In genomic region chrX:3280706-3281105, GRCh38 we compare ENCODE assay signal across 26 cellular contexts.
"Had no signal": no experiment of that assay in that cellular context is flagged by ENCODE, and none has a peak within 500 bp of the region (broad histone marks: within the 10 kb centered on the region; RNA-seq: fewer than 3 reads in every experiment).

No MANE protein-coding gene starts in this region.

- H3K4me2 ChIP-seq: smooth muscle cell had no signal

- H3K4me1 ChIP-seq: left ventricle myocardium inferior, pancreas, prostate gland, sigmoid colon, testis, thyroid gland, transverse colon, upper lobe of left lung, vagina had no signal

- H3K27me3 Mint-ChIP-seq: stimulated activated memory B cell treated with anti-CD40 and anti-IgM and Interleukin-4, amounts not matched to agents 10 μg/mL and 1 μg/mL and 100 μg/mL, for 72 hours; stimulated activated naive CD8-positive, alpha-beta T cell treated with anti-CD3 and anti-CD28 coated beads, Interleukin-15, amount 100 ng/mL, for 72 hours had no signal

- H3K36me3 ChIP-seq: left ventricle myocardium inferior, pancreas, prostate gland, sigmoid colon, thyroid gland, transverse colon, upper lobe of left lung, vagina had no signal

- H3K9me3 ChIP-seq: pancreas, prostate gland, testis, thyroid gland, transverse colon, vagina had no signal

- H3K4me3 ChIP-seq: left ventricle myocardium inferior, lung, pancreas, prostate gland, sigmoid colon, smooth muscle cell, testis, thyroid gland, transverse colon, upper lobe of left lung, vagina had no signal

- ATAC-seq: naive thymus-derived CD8-positive, alpha-beta T cell; pancreas; right cardiac atrium; stimulated activated memory B cell treated with anti-CD40 and anti-IgM and Interleukin-4, amounts not matched to agents 10 μg/mL and 1 μg/mL and 100 μg/mL, for 72 hours; stimulated activated naive CD8-positive, alpha-beta T cell treated with anti-CD3 and anti-CD28 coated beads, Interleukin-15, amount 100 ng/mL, for 72 hours had no signal

- H3K27ac ChIP-seq: left ventricle myocardium inferior, pancreas, prostate gland, sigmoid colon, testis, thyroid gland, transverse colon, upper lobe of left lung, vagina had no signal

- H3K4me3 Mint-ChIP-seq: naive thymus-derived CD8-positive, alpha-beta T cell; nephron; neural crest cell; stimulated activated memory B cell treated with anti-CD40 and anti-IgM and Interleukin-4, amounts not matched to agents 10 μg/mL and 1 μg/mL and 100 μg/mL, for 72 hours; stimulated activated naive CD8-positive, alpha-beta T cell treated with anti-CD3 and anti-CD28 coated beads, Interleukin-15, amount 100 ng/mL, for 72 hours had no signal

- H3K4me1 Mint-ChIP-seq: naive thymus-derived CD8-positive, alpha-beta T cell; neural crest cell; stimulated activated memory B cell treated with anti-CD40 and anti-IgM and Interleukin-4, amounts not matched to agents 10 μg/mL and 1 μg/mL and 100 μg/mL, for 72 hours; stimulated activated naive CD8-positive, alpha-beta T cell treated with anti-CD3 and anti-CD28 coated beads, Interleukin-15, amount 100 ng/mL, for 72 hours had no signal

- H3K27me3 ChIP-seq: pancreas, sigmoid colon, testis, thyroid gland, transverse colon, upper lobe of left lung, vagina had no signal

- H3K36me3 Mint-ChIP-seq: stimulated activated memory B cell treated with anti-CD40 and anti-IgM and Interleukin-4, amounts not matched to agents 10 μg/mL and 1 μg/mL and 100 μg/mL, for 72 hours had no signal

- DNase-seq: islet precursor cell; left ventricle myocardium inferior; naive thymus-derived CD8-positive, alpha-beta T cell; nucleus accumbens; pancreas; posterior cingulate gyrus; retina; right cardiac atrium; sigmoid colon; stimulated activated CD4-positive, alpha-beta T cell treated with anti-CD3 and anti-CD28 coated beads, Interleukin-1b, Interleukin-23, amount 100 ng/mL, for 48 hours; stimulated activated CD4-positive, alpha-beta T cell treated with anti-CD3 and anti-CD28 coated beads, Interleukin-2, amount 100 ng/mL, for 48 hours; stimulated activated CD4-positive, alpha-beta T cell treated with anti-CD3 and anti-CD28 coated beads, Interleukin-4, amount 100 ng/mL, for 4 hours; stimulated activated CD8-positive, alpha-beta memory T cell treated with anti-CD3 and anti-CD28 coated beads, Interleukin-4, amount 100 ng/mL, for 48 hours; stimulated activated naive CD4-positive, alpha-beta T cell treated with Interleukin-2 at 50 U/mL for 16 hours; stimulated activated naive CD8-positive, alpha-beta T cell treated with anti-CD3 and anti-CD28 coated beads, Interleukin-15, amount 100 ng/mL, for 72 hours; testis; thyroid gland; transverse colon; upper lobe of left lung had no signal

- H3K27ac Mint-ChIP-seq: naive thymus-derived CD8-positive, alpha-beta T cell; stimulated activated memory B cell treated with anti-CD40 and anti-IgM and Interleukin-4, amounts not matched to agents 10 μg/mL and 1 μg/mL and 100 μg/mL, for 72 hours; stimulated activated naive CD8-positive, alpha-beta T cell treated with anti-CD3 and anti-CD28 coated beads, Interleukin-15, amount 100 ng/mL, for 72 hours had no signal
